ENCODE assay signal across 1 cellular context in the genomic region with DNA sequence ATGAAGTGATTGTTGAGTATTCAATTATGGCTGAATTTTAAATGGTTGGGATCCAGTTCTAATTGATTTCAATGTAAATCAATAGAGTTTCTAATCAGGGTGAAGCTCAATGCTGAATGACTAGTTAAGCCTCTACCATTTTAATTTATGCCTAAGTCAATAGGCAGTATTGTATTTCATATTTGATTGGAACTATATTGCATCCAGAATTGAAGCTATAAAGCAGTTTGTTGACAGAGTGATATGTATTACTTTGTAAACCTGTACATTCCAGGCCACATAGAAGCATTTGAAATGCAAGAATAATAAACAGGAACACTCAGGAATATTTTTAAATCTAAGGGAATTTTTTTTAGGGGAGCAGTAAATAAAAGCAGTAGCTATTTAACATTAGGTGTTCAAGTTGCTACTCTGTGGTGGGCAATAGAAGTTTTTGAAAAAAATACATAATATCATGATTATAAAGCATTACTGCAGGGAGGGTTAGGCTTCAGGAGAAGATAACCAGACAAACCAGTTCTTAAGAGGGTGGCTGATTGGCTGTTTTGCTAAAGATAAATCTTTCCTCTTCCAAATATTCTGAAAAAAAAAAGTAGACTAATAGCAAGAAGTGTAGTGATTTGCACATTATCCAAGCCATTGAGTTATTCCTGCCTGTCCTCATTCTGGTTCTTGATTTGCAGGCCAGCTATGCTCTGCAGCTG.
TF ChIP-seq lines count a peak whose summit lies in the region.

No MANE protein-coding gene starts in this region.

TF ChIP-seq in GM12878, 131 proteins besides CTCF, POLR2A, EP300 and RAD21 (continued from another document):
- TF ChIP-seq, protein P1, sequence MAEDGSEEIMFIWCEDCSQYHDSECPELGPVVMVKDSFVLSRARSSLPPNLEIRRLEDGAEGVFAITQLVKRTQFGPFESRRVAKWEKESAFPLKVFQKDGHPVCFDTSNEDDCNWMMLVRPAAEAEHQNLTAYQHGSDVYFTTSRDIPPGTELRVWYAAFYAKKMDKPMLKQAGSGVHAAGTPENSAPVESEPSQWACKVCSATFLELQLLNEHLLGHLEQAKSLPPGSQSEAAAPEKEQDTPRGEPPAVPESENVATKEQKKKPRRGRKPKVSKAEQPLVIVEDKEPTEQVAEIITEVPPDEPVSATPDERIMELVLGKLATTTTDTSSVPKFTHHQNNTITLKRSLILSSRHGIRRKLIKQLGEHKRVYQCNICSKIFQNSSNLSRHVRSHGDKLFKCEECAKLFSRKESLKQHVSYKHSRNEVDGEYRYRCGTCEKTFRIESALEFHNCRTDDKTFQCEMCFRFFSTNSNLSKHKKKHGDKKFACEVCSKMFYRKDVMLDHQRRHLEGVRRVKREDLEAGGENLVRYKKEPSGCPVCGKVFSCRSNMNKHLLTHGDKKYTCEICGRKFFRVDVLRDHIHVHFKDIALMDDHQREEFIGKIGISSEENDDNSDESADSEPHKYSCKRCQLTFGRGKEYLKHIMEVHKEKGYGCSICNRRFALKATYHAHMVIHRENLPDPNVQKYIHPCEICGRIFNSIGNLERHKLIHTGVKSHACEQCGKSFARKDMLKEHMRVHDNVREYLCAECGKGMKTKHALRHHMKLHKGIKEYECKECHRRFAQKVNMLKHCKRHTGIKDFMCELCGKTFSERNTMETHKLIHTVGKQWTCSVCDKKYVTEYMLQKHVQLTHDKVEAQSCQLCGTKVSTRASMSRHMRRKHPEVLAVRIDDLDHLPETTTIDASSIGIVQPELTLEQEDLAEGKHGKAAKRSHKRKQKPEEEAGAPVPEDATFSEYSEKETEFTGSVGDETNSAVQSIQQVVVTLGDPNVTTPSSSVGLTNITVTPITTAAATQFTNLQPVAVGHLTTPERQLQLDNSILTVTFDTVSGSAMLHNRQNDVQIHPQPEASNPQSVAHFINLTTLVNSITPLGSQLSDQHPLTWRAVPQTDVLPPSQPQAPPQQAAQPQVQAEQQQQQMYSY (CRISPR knock-in tag; IDR thresholded peaks at IDR 0.05) = no peak
- TF ChIP-seq FOXK2 (IDR thresholded peaks at IDR 0.05) = no peak
- TF ChIP-seq EZH2 (IDR thresholded peaks at IDR 0.05; ENCODE audit: borderline replicate concordance, control insufficient read depth, low read depth, low read length) = no peak
- TF ChIP-seq CEBPZ (IDR thresholded peaks at IDR 0.05; ENCODE audit: low read depth, low read length) = no peak
- no peak for TF ChIP-seq POU2F2 (IDR thresholded peaks at IDR 0.05; ENCODE audit: borderline replicate concordance, low read depth, low read length)
- TF ChIP-seq MTA2 (IDR thresholded peaks at IDR 0.05; ENCODE audit: low read depth) = no peak
- no peak for TF ChIP-seq ZSCAN29 (IDR thresholded peaks at IDR 0.05)
- no peak for TF ChIP-seq SIX5 (IDR thresholded peaks at IDR 0.05; ENCODE audit: low read depth, low read length, severe bottlenecking)
- TF ChIP-seq, protein P2, sequence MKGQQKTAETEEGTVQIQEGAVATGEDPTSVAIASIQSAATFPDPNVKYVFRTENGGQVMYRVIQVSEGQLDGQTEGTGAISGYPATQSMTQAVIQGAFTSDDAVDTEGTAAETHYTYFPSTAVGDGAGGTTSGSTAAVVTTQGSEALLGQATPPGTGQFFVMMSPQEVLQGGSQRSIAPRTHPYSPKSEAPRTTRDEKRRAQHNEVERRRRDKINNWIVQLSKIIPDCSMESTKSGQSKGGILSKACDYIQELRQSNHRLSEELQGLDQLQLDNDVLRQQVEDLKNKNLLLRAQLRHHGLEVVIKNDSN (IDR thresholded peaks at IDR 0.05; ENCODE audit: borderline replicate concordance, extremely low read length, insufficient read depth, low read depth, low read length) = no peak
- TF ChIP-seq KLF5 (IDR thresholded peaks at IDR 0.05; ENCODE audit: partially characterized antibody) = no peak
- no peak for TF ChIP-seq JUND (IDR thresholded peaks at IDR 0.05; ENCODE audit: low read depth, low read length)
- no peak for TF ChIP-seq BHLHE40 (IDR thresholded peaks at IDR 0.05; ENCODE audit: borderline replicate concordance in 1 of 2, low read depth in 2 of 2, low read length in 1 of 2)
- no peak for TF ChIP-seq ZBTB11 (CRISPR knock-in tag; IDR thresholded peaks at IDR 0.05)
- TF ChIP-seq EED (IDR thresholded peaks at IDR 0.05; ENCODE audit: low read depth) = no peak
